ENCODE assay signal across 9 cellular contexts in genomic region chr15:70299931-70300858, GRCh38.
A peak's percentile ranks its signal among the peaks of the same experiment; 100 is the strongest.
DNase-seq lines count a peak whose midpoint lies in the region; ATAC-seq and TF ChIP-seq lines count a peak whose summit lies in the region.
"Had no signal": no experiment of that assay in that cellular context is flagged by ENCODE, and none has a peak within 500 bp of the region (broad histone marks: within the 10 kb centered on the region; RNA-seq: fewer than 3 reads in every experiment).

No MANE protein-coding gene starts in this region.

- POLR2A ChIA-PET in WTC11 (lab: Charles Lee), result interaction anchor here (1.1 kb wide), 1 partner anchor 24 kb away, joined by 3 read pairs; no protein-coding TSS in a partner anchor

- 82 to 89% methylated on average over 12 to 13 of the region's 13 CpGs for WGBS in body of pancreas, 2 donors

- H3K27me3 ChIP-seq in OCI-LY3 (ENCODE audit: low read depth, low read length), result no peaks in the 10 kb centered on the region
- no peaks in the 10 kb centered on the region for H3K27me3 ChIP-seq in body of pancreas
- H3K27me3 ChIP-seq in ascending aorta, result no peaks in the 10 kb centered on the region
- H3K27me3 ChIP-seq: vagina had no signal

- H3K9me3 ChIP-seq in OCI-LY3 (ENCODE audit: insufficient read depth, low read length), result no peaks in the 10 kb centered on the region
- H3K9me3 ChIP-seq in body of pancreas, result no peaks in the 10 kb centered on the region
- H3K9me3 ChIP-seq in ascending aorta, result no peaks in the 10 kb centered on the region
- H3K9me3 ChIP-seq: vagina had no signal

- TF ChIP-seq POLR2A in body of pancreas (IDR thresholded peaks at IDR 0.05), result no peak

- H3K27ac ChIP-seq in OCI-LY3 (ENCODE audit: low read length) (peak overlapping the region; percentile 42), body of pancreas (no peak overlapping the region), ascending aorta (no peak overlapping the region)
- H3K27ac ChIP-seq: vagina had no signal

- TF ChIP-seq CTCF in GM13976 (IDR thresholded peaks at IDR 0.05; ENCODE audit: borderline replicate concordance, control extremely low read depth, extremely low read depth, insufficient read depth, missing control alignments) (no peak), OCI-LY3 (IDR thresholded peaks at IDR 0.05; ENCODE audit: low read depth, low read length) (no peak), WTC11 (IDR thresholded peaks at IDR 0.05) (no peak), body of pancreas (IDR thresholded peaks at IDR 0.05) (no peak), ascending aorta (IDR thresholded peaks at IDR 0.05) (no peak)

- DNase-seq in GM13976 (ENCODE audit: low spot score), result peak; percentile 85
- DNase-seq in activated naive CD4-positive, alpha-beta T cell treated with anti-CD3 and anti-CD28 coated beads for 36 hours, result peak; percentile 89
- DNase-seq in stimulated activated CD8-positive, alpha-beta memory T cell treated with anti-CD3 and anti-CD28 coated beads, Interleukin-15, amount 100 ng/mL, for 4 hours (ENCODE audit: low read depth in 2 of 2), result peak; percentile 57 to 67
- no peak for DNase-seq in WTC11 (ENCODE audit: low spot score)
- DNase-seq in body of pancreas, result no peak
- DNase-seq in ascending aorta (ENCODE audit: low spot score in 2 of 2), result no peak

- H3K9me3 Mint-ChIP-seq in activated naive CD4-positive, alpha-beta T cell treated with anti-CD3 and anti-CD28 coated beads for 36 hours, result no peaks in the 10 kb centered on the region
- H3K9me3 Mint-ChIP-seq in WTC11, result peaks cover 5% of the 10 kb centered on the region

- peak overlapping the region; percentile 16; the same call in 1 of the 2 replicates for H3K9ac ChIP-seq in OCI-LY3 (ENCODE audit: low read length)

- H3K4me3 ChIP-seq in OCI-LY3 (ENCODE audit: low read length) (no peak overlapping the region), body of pancreas (no peak overlapping the region), ascending aorta (no peak overlapping the region)
- H3K4me3 ChIP-seq: vagina had no signal

- H2AFZ ChIP-seq in OCI-LY3 (ENCODE audit: low read depth, low read length), result peak overlapping the region; percentile 79

- H3K36me3 ChIP-seq in OCI-LY3 (replicated peaks; ENCODE audit: low read depth, low read length) (no peaks in the 10 kb centered on the region), body of pancreas (replicated peaks in 1 of 2; ENCODE audit: insufficient read depth in 1 of 2, low read depth in 2 of 2) (no peaks in the 10 kb centered on the region), ascending aorta (no peaks in the 10 kb centered on the region)
- H3K36me3 ChIP-seq: vagina had no signal

- H3K36me3 Mint-ChIP-seq in activated naive CD4-positive, alpha-beta T cell treated with anti-CD3 and anti-CD28 coated beads for 36 hours (ENCODE audit: low read depth), result no peaks in the 10 kb centered on the region
- 0 out of 2 replicates have a peak, but pooled peaks cover 4% of the 10 kb centered on the region for H3K36me3 Mint-ChIP-seq in WTC11

- in situ Hi-C loops in GM13976 (cut with MboI; ENCODE audit: low sequenced_read_pairs, unreplicated experiment), result no loop called here

- H3K4me1 ChIP-seq in OCI-LY3 (ENCODE audit: low read length) (peaks cover 35% of the 10 kb centered on the region), body of pancreas (no peaks in the 10 kb centered on the region), ascending aorta (no peaks in the 10 kb centered on the region)
- H3K4me1 ChIP-seq: vagina had no signal

- H4K20me1 ChIP-seq in OCI-LY3 (ENCODE audit: insufficient read depth, low read length), result no peaks in the 10 kb centered on the region

- intact Hi-C loops in activated naive CD4-positive, alpha-beta T cell treated with anti-CD3 and anti-CD28 coated beads for 36 hours (cut with micrococcal nuclease), result loop anchor here (1.0 to 10.0 kb wide), 3 partner anchors 60 to 125 kb away; no protein-coding TSS in a partner anchor
- intact Hi-C loops in body of pancreas (cut with DNase I) (no loop called here), ascending aorta (cut with DNase I) (no loop called here)

- H3K4me2 ChIP-seq in OCI-LY3 (ENCODE audit: low read length), result peak overlapping the region; percentile 44

- peaks cover 11% of the 10 kb centered on the region for H3K4me1 Mint-ChIP-seq in activated naive CD4-positive, alpha-beta T cell treated with anti-CD3 and anti-CD28 coated beads for 36 hours (ENCODE audit: low read depth)
- H3K4me1 Mint-ChIP-seq in WTC11, result no peaks in the 10 kb centered on the region

- ATAC-seq in HG02623 (IDR thresholded peaks at IDR 0.05; ENCODE audit: unreplicated experiment), result peak; percentile 94
- no peak for ATAC-seq in WTC11
- no peak for ATAC-seq in body of pancreas

- H3K4me3 Mint-ChIP-seq in activated naive CD4-positive, alpha-beta T cell treated with anti-CD3 and anti-CD28 coated beads for 36 hours, result no peak overlapping the region
- H3K4me3 Mint-ChIP-seq in WTC11, result no peak overlapping the region

- no peaks in the 10 kb centered on the region for H3K79me2 ChIP-seq in OCI-LY3 (ENCODE audit: low read length)

- H3K27ac Mint-ChIP-seq in activated naive CD4-positive, alpha-beta T cell treated with anti-CD3 and anti-CD28 coated beads for 36 hours, result no peak overlapping the region
- no peak overlapping the region for H3K27ac Mint-ChIP-seq in WTC11

- CTCF ChIA-PET in activated naive CD4-positive, alpha-beta T cell treated with anti-CD3 and anti-CD28 coated beads for 36 hours (lab: Charles Lee), result interaction anchor here (0.9 to 1.5 kb wide), 2 partner anchors 41 to 197 kb away, joined by 3 read pairs; no protein-coding TSS in a partner anchor
- CTCF ChIA-PET in WTC11 (lab: Charles Lee), result no interaction called here

- no peaks in the 10 kb centered on the region for H3K27me3 Mint-ChIP-seq in activated naive CD4-positive, alpha-beta T cell treated with anti-CD3 and anti-CD28 coated beads for 36 hours (ENCODE audit: low read depth)
- no peaks in the 10 kb centered on the region for H3K27me3 Mint-ChIP-seq in WTC11 (ENCODE audit: low read depth)

TF ChIP-seq in WTC11, 78 proteins besides CTCF, POLR2A, EP300 and RAD21 (continues in another document):
- no peak for TF ChIP-seq USF2 (CRISPR knock-in tag; IDR thresholded peaks at IDR 0.05)
- no peak for TF ChIP-seq NR2C2 (CRISPR knock-in tag; IDR thresholded peaks at IDR 0.05)
- TF ChIP-seq GRHL2 (CRISPR knock-in tag; IDR thresholded peaks at IDR 0.05; ENCODE audit: insufficient replicate concordance, severe bottlenecking), result no peak
- no peak for TF ChIP-seq MLX (CRISPR knock-in tag; IDR thresholded peaks at IDR 0.05)
- no peak for TF ChIP-seq ZNF263 (CRISPR knock-in tag; IDR thresholded peaks at IDR 0.05; ENCODE audit: low read depth)
- no peak for TF ChIP-seq ETV6 (CRISPR knock-in tag; IDR thresholded peaks at IDR 0.05)
- TF ChIP-seq ZBTB21 (CRISPR knock-in tag; IDR thresholded peaks at IDR 0.05; ENCODE audit: borderline replicate concordance), result no peak
- no peak for TF ChIP-seq ZNF532 (CRISPR knock-in tag; IDR thresholded peaks at IDR 0.05; ENCODE audit: borderline replicate concordance)
- TF ChIP-seq ZNF317 (CRISPR knock-in tag; IDR thresholded peaks at IDR 0.05; ENCODE audit: borderline replicate concordance, low read depth), result no peak

Comparison
In these comparisons a context has a peak if more than half of its experiments do, and no peak if none do; other contexts are left out.
1. DNase-seq: peak in GM13976 (single experiment), activated naive CD4-positive, alpha-beta T cell treated with anti-CD3 and anti-CD28 coated beads for 36 hours (single experiment) and stimulated activated CD8-positive, alpha-beta memory T cell treated with anti-CD3 and anti-CD28 coated beads, Interleukin-15, amount 100 ng/mL, for 4 hours (2 of 2); none in WTC11 (single experiment), body of pancreas (0 of 4) and ascending aorta (0 of 2).